15 cellular contexts compared by ENCODE assay signal in the genomic region with DNA sequence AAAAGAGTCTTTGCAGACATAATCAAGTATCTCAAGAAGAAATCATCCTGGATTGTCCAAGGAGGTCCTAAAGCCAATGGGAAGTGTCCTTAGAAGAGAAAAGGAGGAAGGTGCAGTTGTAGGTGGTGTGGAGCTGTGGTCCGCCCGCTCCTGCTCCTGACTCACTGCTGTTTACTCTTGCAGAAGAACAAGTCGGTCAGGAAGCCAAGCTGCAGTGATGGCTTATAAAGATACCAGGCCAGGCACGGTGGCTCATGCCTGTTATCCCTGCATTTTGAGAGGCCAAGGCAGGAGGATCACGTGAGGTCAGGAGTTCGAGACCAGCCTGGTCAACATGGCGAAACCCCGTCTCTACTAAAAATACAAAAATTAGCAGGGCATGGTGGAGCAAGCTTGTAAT.
"Had no signal": no experiment of that assay in that cellular context is flagged by ENCODE, and none has a peak within 500 bp of the region (broad histone marks: within the 10 kb centered on the region; RNA-seq: fewer than 3 reads in every experiment).

No MANE protein-coding gene starts in this region.

- H3K27me3 ChIP-seq: neutrophil, tibial nerve had no signal

- DNase-seq: activated naive CD4-positive, alpha-beta T cell; activated T-cell treated with anti-CD3 and anti-CD28 coated beads for 4 hours; aorta; effector memory CD8-positive, alpha-beta T cell; gastrocnemius medialis; heart right ventricle; mesenchymal stem cell; naive thymus-derived CD8-positive, alpha-beta T cell; stimulated activated CD4-positive, alpha-beta T cell treated with anti-CD3 and anti-CD28 coated beads, Interleukin-2, amount 100 ng/mL, for 48 hours; stimulated activated naive CD4-positive, alpha-beta T cell; substantia nigra had no signal

- FAIRE-seq: islet of Langerhans had no signal

- H3K9me3 ChIP-seq: gastrocnemius medialis, heart right ventricle, neutrophil, tibial nerve had no signal

- H3K4me3 ChIP-seq: gastrocnemius medialis, heart right ventricle, tibial nerve had no signal

- H3K4me1 ChIP-seq: gastrocnemius medialis, heart right ventricle, tibial nerve had no signal

- H3K4me1 Mint-ChIP-seq: naive thymus-derived CD8-positive, alpha-beta T cell had no signal

- H3K36me3 ChIP-seq: gastrocnemius medialis, heart right ventricle, neutrophil, tibial nerve had no signal

- H3K27me3 Mint-ChIP-seq: naive thymus-derived CD8-positive, alpha-beta T cell had no signal

- H3K27ac Mint-ChIP-seq: effector memory CD8-positive, alpha-beta T cell; naive thymus-derived CD8-positive, alpha-beta T cell; T-helper 2 cell treated with Interferon-gamma antibody and Interleukin-4, amounts not matched to agents 5 μg/mL and 100 μg/mL, for 36 hours had no signal

- H3K4me3 Mint-ChIP-seq: effector memory CD8-positive, alpha-beta T cell; naive thymus-derived CD8-positive, alpha-beta T cell; T-helper 2 cell treated with Interferon-gamma antibody and Interleukin-4, amounts not matched to agents 5 μg/mL and 100 μg/mL, for 36 hours had no signal

- H3K9me3 Mint-ChIP-seq: effector memory CD8-positive, alpha-beta T cell; T-helper 2 cell treated with Interferon-gamma antibody and Interleukin-4, amounts not matched to agents 5 μg/mL and 100 μg/mL, for 36 hours had no signal

- H3K27ac ChIP-seq: gastrocnemius medialis, heart right ventricle, neutrophil, tibial nerve had no signal
